24 cellular contexts compared by ENCODE assay signal in genomic region chr6:155604991-155605390, GRCh38.
"Had no signal": no experiment of that assay in that cellular context is flagged by ENCODE, and none has a peak within 500 bp of the region (broad histone marks: within the 10 kb centered on the region; RNA-seq: fewer than 3 reads in every experiment).

No MANE protein-coding gene starts in this region.

- H3K27ac Mint-ChIP-seq: activated CD4-positive, alpha-beta T cell treated with anti-CD3 and anti-CD28 coated beads, Interleukin-2, amount 10 ng/mL, durations not matched to agents 7 days and 5 days; activated CD8-positive, alpha-beta memory T cell treated with anti-CD3 and anti-CD28 coated beads, Interleukin-2, amount 10 ng/mL, durations not matched to agents 7 days and 5 days; activated CD8-positive, alpha-beta T cell treated with anti-CD3 and anti-CD28 coated beads for 36 hours; activated naive CD4-positive, alpha-beta T cell treated with anti-CD3 and anti-CD28 coated beads, Interleukin-2, amount 50 U/mL, for 24 hours; activated T-helper 1 cell treated with anti-CD3 and anti-CD28 coated beads, Interleukin-12 subunit alpha, Interleukin-12 subunit beta, Interleukin-2, Interleukin-4 antibody, amounts not matched to agents 30 ng/mL and 10 ng/mL and 1 ng/mL, durations not matched to agents 14 hours and 24 hours and 36 hours; mesothelial cell of epicardium; naive thymus-derived CD8-positive, alpha-beta T cell; neural progenitor cell; T-helper 17 cell had no signal

- H3K27me3 Mint-ChIP-seq: activated CD4-positive, alpha-beta T cell treated with anti-CD3 and anti-CD28 coated beads, Interleukin-2, amount 10 ng/mL, durations not matched to agents 7 days and 5 days; activated CD8-positive, alpha-beta memory T cell treated with anti-CD3 and anti-CD28 coated beads, Interleukin-2, amount 10 ng/mL, durations not matched to agents 7 days and 5 days; activated CD8-positive, alpha-beta T cell treated with anti-CD3 and anti-CD28 coated beads for 36 hours; T-helper 17 cell had no signal

- H3K27me3 ChIP-seq: breast epithelium, neural progenitor cell, spleen, transverse colon, uterus had no signal

- H3K4me3 ChIP-seq: breast epithelium, left ventricle myocardium inferior, neural progenitor cell, prostate gland, spleen, transverse colon, uterus had no signal

- DNase-seq: activated CD4-positive, alpha-beta T cell treated with anti-CD3 and anti-CD28 coated beads, Interleukin-2, amount 10 ng/mL, durations not matched to agents 7 days and 5 days; activated CD4-positive, CD25-positive, alpha-beta regulatory T cell treated with anti-CD3 and anti-CD28 coated beads, Interleukin-2, amount 50 U/mL, for 72 hours; activated CD8-positive, alpha-beta memory T cell treated with anti-CD3 and anti-CD28 coated beads, Interleukin-2, amount 10 ng/mL, durations not matched to agents 7 days and 5 days; activated CD8-positive, alpha-beta T cell treated with anti-CD3 and anti-CD28 coated beads for 36 hours; activated gamma-delta T cell treated with Interleukin-2 at 50 U/mL for 16 hours; aorta; cortex of kidney; kidney glomerular epithelial cell; left ventricle myocardium inferior; naive thymus-derived CD8-positive, alpha-beta T cell; spleen; stimulated activated CD4-positive, alpha-beta T cell treated with anti-CD3 and anti-CD28 coated beads, Interleukin-4, amount 100 ng/mL, for 24 hours; SW 1271; T-helper 17 cell; transverse colon; uterus had no signal

- H3K4me1 Mint-ChIP-seq: activated CD4-positive, alpha-beta T cell treated with anti-CD3 and anti-CD28 coated beads, Interleukin-2, amount 10 ng/mL, durations not matched to agents 7 days and 5 days; activated CD8-positive, alpha-beta memory T cell treated with anti-CD3 and anti-CD28 coated beads, Interleukin-2, amount 10 ng/mL, durations not matched to agents 7 days and 5 days; activated naive CD4-positive, alpha-beta T cell treated with anti-CD3 and anti-CD28 coated beads, Interleukin-2, amount 50 U/mL, for 24 hours; mesothelial cell of epicardium; naive thymus-derived CD8-positive, alpha-beta T cell; T-helper 17 cell had no signal

- ATAC-seq: activated CD8-positive, alpha-beta memory T cell treated with anti-CD3 and anti-CD28 coated beads, Interleukin-2, amount 10 ng/mL, durations not matched to agents 7 days and 5 days; activated CD8-positive, alpha-beta T cell treated with anti-CD3 and anti-CD28 coated beads for 36 hours; naive thymus-derived CD8-positive, alpha-beta T cell; T-helper 17 cell had no signal

- H3K4me3 Mint-ChIP-seq: activated CD4-positive, alpha-beta T cell treated with anti-CD3 and anti-CD28 coated beads, Interleukin-2, amount 10 ng/mL, durations not matched to agents 7 days and 5 days; activated CD8-positive, alpha-beta memory T cell treated with anti-CD3 and anti-CD28 coated beads, Interleukin-2, amount 10 ng/mL, durations not matched to agents 7 days and 5 days; activated CD8-positive, alpha-beta T cell treated with anti-CD3 and anti-CD28 coated beads for 36 hours; activated naive CD4-positive, alpha-beta T cell treated with anti-CD3 and anti-CD28 coated beads, Interleukin-2, amount 50 U/mL, for 24 hours; activated T-helper 1 cell treated with anti-CD3 and anti-CD28 coated beads, Interleukin-12 subunit alpha, Interleukin-12 subunit beta, Interleukin-2, Interleukin-4 antibody, amounts not matched to agents 30 ng/mL and 10 ng/mL and 1 ng/mL, durations not matched to agents 14 hours and 24 hours and 36 hours; mesothelial cell of epicardium; naive thymus-derived CD8-positive, alpha-beta T cell; neural progenitor cell; T-helper 17 cell had no signal

- H3K36me3 Mint-ChIP-seq: activated CD8-positive, alpha-beta memory T cell treated with anti-CD3 and anti-CD28 coated beads, Interleukin-2, amount 10 ng/mL, durations not matched to agents 7 days and 5 days; activated naive CD4-positive, alpha-beta T cell treated with anti-CD3 and anti-CD28 coated beads, Interleukin-2, amount 50 U/mL, for 24 hours; mesothelial cell of epicardium; neural progenitor cell had no signal

- H3K4me2 ChIP-seq: neural progenitor cell had no signal

- H3K9me3 ChIP-seq: prostate gland, uterus had no signal

- H3K9me3 Mint-ChIP-seq: activated CD4-positive, alpha-beta T cell treated with anti-CD3 and anti-CD28 coated beads, Interleukin-2, amount 10 ng/mL, durations not matched to agents 7 days and 5 days; activated CD8-positive, alpha-beta T cell treated with anti-CD3 and anti-CD28 coated beads for 36 hours; activated naive CD4-positive, alpha-beta T cell treated with anti-CD3 and anti-CD28 coated beads, Interleukin-2, amount 50 U/mL, for 24 hours; activated T-helper 1 cell treated with anti-CD3 and anti-CD28 coated beads, Interleukin-12 subunit alpha, Interleukin-12 subunit beta, Interleukin-2, Interleukin-4 antibody, amounts not matched to agents 30 ng/mL and 10 ng/mL and 1 ng/mL, durations not matched to agents 14 hours and 24 hours and 36 hours had no signal

- H3K4me1 ChIP-seq: breast epithelium, left ventricle myocardium inferior, prostate gland, spleen, transverse colon, uterus had no signal

- H3K27ac ChIP-seq: breast epithelium, epithelial cell of prostate, left ventricle myocardium inferior, neural progenitor cell, prostate gland, spleen, transverse colon, uterus, VCaP had no signal

- H2AFZ ChIP-seq: neural progenitor cell had no signal

- H3K36me3 ChIP-seq: breast epithelium, left ventricle myocardium inferior, neural progenitor cell, prostate gland, spleen, transverse colon, uterus had no signal
